ENCODE assay signal across 8 cellular contexts in the genomic region with DNA sequence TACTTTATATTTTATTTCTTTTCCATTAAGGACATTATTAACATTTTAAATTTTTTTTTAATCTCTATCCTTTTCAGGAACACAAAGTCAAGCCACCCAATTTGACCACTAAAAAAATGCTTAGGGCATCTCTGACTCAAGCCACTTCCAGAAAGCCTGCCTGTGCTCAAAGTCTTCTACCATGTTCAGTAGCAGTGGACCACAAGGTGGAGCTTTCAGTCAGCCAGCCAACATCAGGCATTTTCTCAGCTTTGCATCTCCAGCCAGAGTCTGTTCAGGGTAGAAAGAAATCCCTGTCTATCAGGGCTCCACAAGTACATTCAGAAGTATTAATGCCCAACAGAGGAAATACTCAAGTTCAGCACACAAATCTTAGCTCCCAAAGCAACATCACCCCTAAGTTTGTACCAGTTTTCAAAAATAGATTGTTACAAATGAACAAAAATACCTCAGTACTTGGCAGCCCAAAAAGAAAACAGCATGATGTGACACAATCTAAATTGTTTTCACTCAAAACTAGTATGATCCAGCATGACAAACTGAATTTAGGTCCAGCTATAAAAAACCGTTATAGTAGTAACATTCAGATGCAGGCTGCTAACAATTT. TPM values are rescaled to one million over a fixed set of nuclear protein-coding genes. Genes with fewer than 3 reads are reported as not detected.
DNase-seq lines count a peak whose midpoint lies in the region; ATAC-seq and TF ChIP-seq lines count a peak whose summit lies in the region.

No MANE protein-coding gene starts in this region.

- H3K4me1 Mint-ChIP-seq in naive thymus-derived CD4-positive, alpha-beta T cell = peaks cover 3 to 23% (median 18%) of the 10 kb centered on the region in 7 donors

- CTCF ChIA-PET in naive thymus-derived CD4-positive, alpha-beta T cell (lab: Charles Lee) = interaction anchor here (0.7 to 8.5 kb wide), 14 partner anchors 11 to 901 kb away, joined by 3 to 269 read pairs (median 4); a partner anchor contains a TSS

- 55% methylated on average over 1 of the region's 1 CpG for WGBS in esophagus muscularis mucosa
- WGBS in upper lobe of left lung, 2 donors = 69 to 95% methylated on average over 1 of the region's 1 CpG

- DNase-seq in AG09309 (ENCODE audit: low read depth) = peak; percentile 50
- DNase-seq in NCI-H748 (lab: John Stamatoyannopoulos, UW; ENCODE audit: unreplicated experiment) = peak; percentile 63
- peak; percentile 34 for DNase-seq in activated CD8-positive, alpha-beta memory T cell treated with anti-CD3 and anti-CD28 coated beads, Interleukin-2, amount 50 U/mL, for 1 hour (ENCODE audit: extremely low read depth)
- DNase-seq in esophagus muscularis mucosa (ENCODE audit: extremely low spot score) = no peak
- peak in 8 of 9 donors; percentile 37 to 79 (median 70) for DNase-seq in naive thymus-derived CD4-positive, alpha-beta T cell
- DNase-seq in upper lobe of left lung = peak in 1 of 2 donors; percentile 62

- peaks cover 0 to 24% (median 0%) of the 10 kb centered on the region in 5 donors for H3K27me3 Mint-ChIP-seq in naive thymus-derived CD4-positive, alpha-beta T cell

- no peak overlapping the region for H3K4me3 Mint-ChIP-seq in naive thymus-derived CD4-positive, alpha-beta T cell

- H3K27me3 ChIP-seq in esophagus muscularis mucosa (no peaks in the 10 kb centered on the region), upper lobe of left lung (no peaks in the 10 kb centered on the region)
- H3K27me3 ChIP-seq in naive thymus-derived CD4-positive, alpha-beta T cell (ENCODE audit: control insufficient read depth in 2 of 2, insufficient read depth in 2 of 2, low read length in 2 of 2) = no peaks in the 10 kb centered on the region

- H3K4me1 ChIP-seq in esophagus muscularis mucosa = peaks cover 0 to 3% (median 0%) of the 10 kb centered on the region in 4 donors
- H3K4me1 ChIP-seq in naive thymus-derived CD4-positive, alpha-beta T cell (ENCODE audit: control insufficient read depth in 2 of 2, insufficient read depth in 2 of 2, low read length in 2 of 2) = peaks cover 0 to 4% of the 10 kb centered on the region in 2 donors
- H3K4me1 ChIP-seq in upper lobe of left lung = peaks cover 0 to 10% (median 0%) of the 10 kb centered on the region in 4 donors

- no peak for TF ChIP-seq POLR2A in esophagus muscularis mucosa (IDR thresholded peaks at IDR 0.05; ENCODE audit: low read depth)
- no peak for TF ChIP-seq POLR2A in upper lobe of left lung (IDR thresholded peaks at IDR 0.05)

- H3K4me3 ChIP-seq in AG09309 (ENCODE audit: control insufficient read depth, low read depth, low read length) (no peak overlapping the region), esophagus muscularis mucosa (no peak overlapping the region), upper lobe of left lung (no peak overlapping the region)
- H3K4me3 ChIP-seq in naive thymus-derived CD4-positive, alpha-beta T cell (ENCODE audit: low read length) = no peak overlapping the region

- TF ChIP-seq EP300 in esophagus muscularis mucosa (IDR thresholded peaks at IDR 0.05) (no peak), upper lobe of left lung (IDR thresholded peaks at IDR 0.05) (no peak)

- H3K36me3 ChIP-seq in esophagus muscularis mucosa = no peaks in the 10 kb centered on the region
- H3K36me3 ChIP-seq in naive thymus-derived CD4-positive, alpha-beta T cell (ENCODE audit: control insufficient read depth in 2 of 3, insufficient read depth in 3 of 3, low read length in 3 of 3) = no peaks in the 10 kb centered on the region
- H3K36me3 ChIP-seq in upper lobe of left lung = no peaks in the 10 kb centered on the region

- H3K9me3 ChIP-seq in esophagus muscularis mucosa (no peaks in the 10 kb centered on the region), upper lobe of left lung (no peaks in the 10 kb centered on the region)
- no peaks in the 10 kb centered on the region for H3K9me3 ChIP-seq in naive thymus-derived CD4-positive, alpha-beta T cell (ENCODE audit: control insufficient read depth in 2 of 3, low read length in 3 of 3)

- POLR2A ChIA-PET in naive thymus-derived CD4-positive, alpha-beta T cell (lab: Charles Lee) = interaction anchor here (0.8 to 2.3 kb wide), 5 partner anchors 25 to 145 kb away, joined by 4 to 18 read pairs (median 6); a partner anchor contains a TSS

- no peaks in the 10 kb centered on the region for H3K9me3 Mint-ChIP-seq in naive thymus-derived CD4-positive, alpha-beta T cell

- TF ChIP-seq CTCF in AG09309 (IDR thresholded peaks at IDR 0.05; ENCODE audit: control insufficient read depth, insufficient read depth, low read depth, low read length, missing control alignments) (peak; percentile 87), esophagus muscularis mucosa (IDR thresholded peaks at IDR 0.05) (peak; percentile 67 to 71 (median 68)), upper lobe of left lung (IDR thresholded peaks at IDR 0.05) (peak; percentile 46 to 70 (median 54))

- no peak overlapping the region for H3K27ac ChIP-seq in esophagus muscularis mucosa (replicated peaks in 1 of 4)
- H3K27ac ChIP-seq in naive thymus-derived CD4-positive, alpha-beta T cell (ENCODE audit: low read depth, low read length) = no peak overlapping the region
- no peak overlapping the region for H3K27ac ChIP-seq in upper lobe of left lung

- no peaks in the 10 kb centered on the region for H3K36me3 Mint-ChIP-seq in naive thymus-derived CD4-positive, alpha-beta T cell

- peak overlapping the region in 2 of 9 donors; percentile 58 to 89 for H3K27ac Mint-ChIP-seq in naive thymus-derived CD4-positive, alpha-beta T cell

- intact Hi-C loops in esophagus muscularis mucosa (cut with DNase I) = loop anchor here (2.0 to 5.0 kb wide), 2 partner anchors 144 to 200 kb away; a partner anchor contains a TSS
- intact Hi-C loops in naive thymus-derived CD4-positive, alpha-beta T cell (cut with micrococcal nuclease) = loop anchor here (1.0 to 10.0 kb wide), 7 partner anchors 20 to 1992 kb away; a partner anchor contains a TSS

- ATAC-seq in GM18498 (IDR thresholded peaks at IDR 0.05; ENCODE audit: unreplicated experiment) (peak; percentile 58), HG03342 (IDR thresholded peaks at IDR 0.05; ENCODE audit: unreplicated experiment) (peak; percentile 62), upper lobe of left lung (ENCODE audit: low FRiP score in 2 of 2) (peak; percentile 79 to 91)
- ATAC-seq in naive thymus-derived CD4-positive, alpha-beta T cell = peak; percentile 82

RNA-seq across cellular contexts. Expression of a gene that starts 37.6 kb away (rescaled TPM):
- total RNA-seq in esophagus muscularis mucosa (not detected), upper lobe of left lung (1 to 10 TPM in 2 of 6 donors, under 1 TPM in 4; under 0.01 to 1.6 (median 0.22) TPM)
- not detected for total RNA-seq in naive thymus-derived CD4-positive, alpha-beta T cell
- polyA plus RNA-seq in naive thymus-derived CD4-positive, alpha-beta T cell = not detected
